11 cellular contexts compared by ENCODE assay signal in the genomic region with DNA sequence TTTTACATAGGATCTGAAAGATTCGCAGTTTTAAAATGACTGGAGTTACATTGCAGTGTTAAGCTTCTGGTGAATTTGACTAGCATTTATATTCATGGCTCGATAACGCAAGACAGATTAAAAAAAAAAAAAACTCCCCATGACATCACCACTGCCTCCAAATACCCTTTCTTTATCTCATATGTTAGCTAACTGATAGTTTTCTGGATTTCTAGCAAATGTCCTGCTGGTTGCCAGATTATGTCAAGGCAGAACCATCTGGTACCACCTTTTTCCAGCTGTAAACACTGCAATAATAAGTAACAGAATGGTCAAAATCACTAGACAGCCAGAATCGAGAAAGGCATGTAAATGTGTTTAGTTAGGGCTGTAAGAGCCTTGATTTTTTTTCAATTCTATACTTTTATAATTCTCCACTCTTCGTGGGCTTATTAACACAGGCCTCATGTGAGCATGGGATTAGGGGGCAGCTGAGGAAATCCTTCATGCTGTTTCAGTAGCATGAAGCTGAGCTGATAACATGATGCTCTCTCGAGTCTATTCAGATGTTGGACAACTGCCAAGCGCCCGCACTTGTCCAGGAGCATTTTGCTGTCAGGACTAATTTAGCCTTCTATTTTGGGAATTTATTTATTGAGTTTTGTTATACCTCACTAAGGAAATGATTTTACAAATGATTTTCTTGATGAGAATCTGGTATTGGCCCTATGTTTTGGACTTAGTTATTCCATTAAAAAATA.
A peak's percentile ranks its signal among the peaks of the same experiment; 100 is the strongest.
DNase-seq lines count a peak whose midpoint lies in the region; ATAC-seq and TF ChIP-seq lines count a peak whose summit lies in the region.
"Had no signal": no experiment of that assay in that cellular context is flagged by ENCODE, and none has a peak within 500 bp of the region (broad histone marks: within the 10 kb centered on the region; RNA-seq: fewer than 3 reads in every experiment).

No MANE protein-coding gene starts in this region.

- no peak overlapping the region for H3K27ac ChIP-seq in RWPE1
- H3K27ac ChIP-seq: colonic mucosa had no signal

- POLR2A ChIA-PET in RWPE1 (lab: Yijun Ruan, JAX; ENCODE audit: low non-redundant PET) = no interaction called here

- ATAC-seq in left ventricle myocardium superior = peak; percentile 76
- no peak for ATAC-seq in GM21723 (IDR thresholded peaks at IDR 0.05; ENCODE audit: unreplicated experiment)
- ATAC-seq in GM21825 (IDR thresholded peaks at IDR 0.05; ENCODE audit: unreplicated experiment) = no peak
- ATAC-seq in HG02970 (IDR thresholded peaks at IDR 0.05; ENCODE audit: low FRiP score, unreplicated experiment) = no peak
- ATAC-seq: stimulated activated naive CD8-positive, alpha-beta T cell treated with anti-CD3 and anti-CD28 coated beads, Interleukin-15, Interleukin-2, amounts not matched to agents 100 U/mL and 50 U/mL, for 24 hours had no signal

- TF ChIP-seq CTCF in RWPE1 (conservative IDR thresholded peaks at IDR 0.05; ENCODE audit: low read depth) = no peak

- DNase-seq in D341Med (ENCODE audit: low spot score) (peak; percentile 65), NCI-H2029 treated with DMSO at 0.1 percent for 48 hours (lab: John Stamatoyannopoulos, UW) (peak; percentile 64), SHP77 treated with DMSO at 0.1 percent for 48 hours (lab: John Stamatoyannopoulos, UW) (peak; percentile 40), left ventricle myocardium superior (peak; percentile 72), RWPE1 (ENCODE audit: low spot score) (no peak)
- DNase-seq: activated gamma-delta T cell; colonic mucosa; stimulated activated naive CD8-positive, alpha-beta T cell treated with anti-CD3 and anti-CD28 coated beads, Interleukin-15, Interleukin-2, amounts not matched to agents 100 U/mL and 50 U/mL, for 24 hours had no signal

- intact Hi-C loops in left ventricle myocardium superior (cut with micrococcal nuclease) = no loop called here

- CTCF ChIA-PET in RWPE1 (lab: Yijun Ruan, JAX) = no interaction called here
